ENCODE assay signal across 8 cellular contexts in the genomic region with DNA sequence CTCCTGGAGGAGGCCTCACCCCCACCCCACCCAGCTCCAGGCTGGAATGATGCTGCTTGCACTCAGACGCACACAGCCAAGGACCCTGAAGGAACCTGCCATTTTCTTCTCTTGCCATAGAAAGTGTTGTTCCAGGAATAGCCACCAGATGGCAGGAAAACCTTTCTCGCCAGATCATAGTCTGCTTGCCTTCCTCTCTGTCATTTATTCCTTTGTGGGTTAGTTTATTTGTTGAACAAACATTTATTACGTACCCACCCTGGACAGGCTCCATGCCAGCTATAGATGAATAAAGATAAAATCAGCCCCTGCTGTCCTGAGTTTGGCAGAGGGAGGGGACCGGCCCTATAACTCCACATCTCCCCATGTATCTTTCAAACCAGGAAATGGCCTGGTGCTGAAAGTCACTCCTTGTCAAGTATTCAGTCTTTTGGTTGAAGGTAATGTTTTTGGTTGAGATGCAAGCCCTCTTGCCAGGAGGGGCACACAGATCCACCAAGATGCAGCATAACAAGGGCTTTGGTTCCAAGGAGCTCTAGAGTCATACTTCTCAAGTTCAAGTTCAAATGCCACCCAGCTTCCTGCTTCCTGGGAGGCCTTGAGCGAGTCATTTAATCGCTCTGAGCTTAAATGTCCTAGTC. TPM values are rescaled to one million over a fixed set of nuclear protein-coding genes. Genes with fewer than 3 reads are reported as not detected.
DNase-seq lines count a peak whose midpoint lies in the region; ATAC-seq and FAIRE-seq lines count a peak whose summit lies in the region.

No MANE protein-coding gene starts in this region.

- intact Hi-C loops in right cardiac atrium (cut with DNase I) = loop anchor here in 2 of 4 donors (2.0 to 10.0 kb wide), 3 partner anchors 110 to 292 kb away; no protein-coding TSS in a partner anchor

- no peaks in the 10 kb centered on the region for H3K36me3 ChIP-seq in small intestine (ENCODE audit: control insufficient read depth in 2 of 2, insufficient read depth in 2 of 2, low read length in 2 of 2)

- no peak overlapping the region for H3K27ac ChIP-seq in right cardiac atrium (ENCODE audit: low read length)
- H3K27ac ChIP-seq in small intestine (ENCODE audit: low read depth in 1 of 2, low read length in 1 of 2) = peak overlapping the region in 1 of 2 donors; percentile 78

- DNase-seq in DMS 273 (lab: John Stamatoyannopoulos, UW; ENCODE audit: unreplicated experiment) (peak; percentile 86), DMS 273 treated with DMSO at 0.1 percent for 48 hours (lab: John Stamatoyannopoulos, UW) (no peak), NCI-H146 (lab: John Stamatoyannopoulos, UW) (peak; percentile 71), T follicular helper cell (ENCODE audit: low read depth) (peak; percentile 66), right cardiac atrium (peak in 1 of 3 donors; percentile 46), small intestine (peak; percentile 76)
- DNase-seq in activated naive CD8-positive, alpha-beta T cell treated with anti-CD3 and anti-CD28 coated beads, Interleukin-2, amount 50 U/mL, for 16 hours (ENCODE audit: low read depth, low spot score) = peak; percentile 47

- FAIRE-seq in small intestine (lab: Jason Lieb, UNC) = no peak

- H3K4me3 ChIP-seq in right cardiac atrium (ENCODE audit: low read length) = no peak overlapping the region
- H3K4me3 ChIP-seq in small intestine (ENCODE audit: low read depth in 1 of 2, low read length in 2 of 2) = no peak overlapping the region

- 32% methylated on average over 6 of the region's 6 CpGs for WGBS in right cardiac atrium
- 24 to 29% (median 28%) methylated on average over 6 of the region's 6 CpGs for WGBS in small intestine, 3 donors

- no peaks in the 10 kb centered on the region for H3K9me3 ChIP-seq in right cardiac atrium (ENCODE audit: control insufficient read depth, low read length)
- H3K9me3 ChIP-seq in small intestine (ENCODE audit: control insufficient read depth, low read depth) = no peaks in the 10 kb centered on the region

- ATAC-seq in right cardiac atrium (peak; percentile 28 to 61), HG03469 (IDR thresholded peaks at IDR 0.05; ENCODE audit: unreplicated experiment) (no peak)

- no peaks in the 10 kb centered on the region for H3K4me1 ChIP-seq in right cardiac atrium (ENCODE audit: control insufficient read depth, insufficient read depth, low read length)
- H3K4me1 ChIP-seq in small intestine (ENCODE audit: control insufficient read depth in 2 of 2, insufficient read depth in 1 of 2, low read depth in 1 of 2, low read length in 1 of 2) = peaks cover 0 to 2% of the 10 kb centered on the region in 2 donors

- H3K27me3 ChIP-seq in right cardiac atrium (ENCODE audit: control insufficient read depth, insufficient read depth) = no peaks in the 10 kb centered on the region
- H3K27me3 ChIP-seq in small intestine (ENCODE audit: control insufficient read depth in 2 of 2, insufficient read depth in 2 of 2, low read length in 2 of 2) = no peaks in the 10 kb centered on the region

RNA-seq across cellular contexts. Expression of a gene that starts 7.0 kb away (rescaled TPM):
- total RNA-seq in right cardiac atrium = 1 to 10 TPM; 6.5 to 8.5 (median 7.0) TPM
- 4.1 TPM for polyA plus RNA-seq in right cardiac atrium
- 1 to 10 TPM in 1 of 3 donors, under 1 TPM in 2; under 0.01 to 3.7 (median 0.67) TPM for polyA plus RNA-seq in small intestine

RNA-seq across cellular contexts. Expression of a gene that starts 52.8 kb away (rescaled TPM):
- under 1 TPM in 1 of 4 donors, not detected in 3; 0.06 TPM for total RNA-seq in right cardiac atrium
- 0.02 TPM for polyA plus RNA-seq in right cardiac atrium
- under 1 TPM in 1 of 3 donors, not detected in 2; 0.49 TPM for polyA plus RNA-seq in small intestine
